Comparison of ENCODE assay signal across 11 cellular contexts in genomic region chr7:6161463-6162330, GRCh38. TPM values are rescaled to one million over a fixed set of nuclear protein-coding genes. Genes with fewer than 3 reads are reported as not detected.
DNase-seq lines count a peak whose midpoint lies in the region; ATAC-seq and TF ChIP-seq lines count a peak whose summit lies in the region.
"Had no signal": no experiment of that assay in that cellular context is flagged by ENCODE, and none has a peak within 500 bp of the region (broad histone marks: within the 10 kb centered on the region; RNA-seq: fewer than 3 reads in every experiment).

No MANE protein-coding gene starts in this region.

- H3K9me2 ChIP-seq in MM.1S (replicated peaks; ENCODE audit: insufficient read depth, low read length) = no peaks in the 10 kb centered on the region

- peak overlapping the region; percentile 95 for H3K4me2 ChIP-seq in MM.1S (ENCODE audit: low read depth, low read length)
- no peak overlapping the region for H3K4me2 ChIP-seq in osteoblast (ENCODE audit: insufficient read depth, low read length)

- peak overlapping the region; percentile 22; the same call in 1 of the 2 replicates for H2AFZ ChIP-seq in MM.1S (ENCODE audit: low read length)
- H2AFZ ChIP-seq in osteoblast (ENCODE audit: low read length) = no peak overlapping the region

- ATAC-seq in HG03135 (IDR thresholded peaks at IDR 0.05; ENCODE audit: unreplicated experiment) = no peak
- no peak for ATAC-seq in omental fat pad (ENCODE audit: low FRiP score)
- ATAC-seq: activated naive CD8-positive, alpha-beta T cell treated with anti-CD3 and anti-CD28 coated beads, Interleukin-2, amount 50 U/mL, for 24 hours had no signal

- peak overlapping the region; percentile 80 for H3K9ac ChIP-seq in MM.1S (ENCODE audit: low read length)

- H3K79me2 ChIP-seq in MM.1S (ENCODE audit: low read length) (peaks cover 33% of the 10 kb centered on the region), osteoblast (ENCODE audit: insufficient read depth, low read length) (peaks cover 2% of the 10 kb centered on the region)

- H4K20me1 ChIP-seq in MM.1S (ENCODE audit: insufficient read depth, low read length) (no peaks in the 10 kb centered on the region), osteoblast (ENCODE audit: insufficient read depth, low read length) (no peaks in the 10 kb centered on the region)

- H3K4me1 ChIP-seq in MM.1S (ENCODE audit: low read length) = peaks cover 44% of the 10 kb centered on the region
- H3K4me1 ChIP-seq in osteoblast (ENCODE audit: insufficient read depth, low read length) = peaks cover 4% of the 10 kb centered on the region

- peak overlapping the region; percentile 98 for H3K27ac ChIP-seq in MM.1S (ENCODE audit: low read length)
- no peak overlapping the region for H3K27ac ChIP-seq in osteoblast (ENCODE audit: low read depth, low read length)

- H3F3A ChIP-seq in MM.1S (ENCODE audit: insufficient read depth, low read length) = peaks cover 40% of the 10 kb centered on the region

- no peaks in the 10 kb centered on the region for H3K9me3 ChIP-seq in MM.1S (replicated peaks; ENCODE audit: insufficient read depth, low read length)
- H3K9me3 ChIP-seq in osteoblast (ENCODE audit: low read depth, low read length) = no peaks in the 10 kb centered on the region

- no peak overlapping the region for H3K4me3 ChIP-seq in GM12865 (ENCODE audit: low read depth, low read length)
- H3K4me3 ChIP-seq in MM.1S (ENCODE audit: low read length) = peak overlapping the region; percentile 54
- H3K4me3 ChIP-seq in osteoblast (ENCODE audit: insufficient read depth, low read length) = no peak overlapping the region

- H3K36me3 ChIP-seq in MM.1S (replicated peaks; ENCODE audit: insufficient read depth, low read length) = 0 out of 2 replicates have a peak, but pooled peaks cover 5% of the 10 kb centered on the region
- H3K36me3 ChIP-seq in osteoblast (ENCODE audit: insufficient read depth, low read length) = peaks cover 56% of the 10 kb centered on the region

- H3K27me3 ChIP-seq in MM.1S (replicated peaks; ENCODE audit: insufficient read depth, low read length) (no peaks in the 10 kb centered on the region), osteoblast (ENCODE audit: insufficient read depth, low read length) (no peaks in the 10 kb centered on the region)

- TF ChIP-seq CTCF in GM12865 (IDR thresholded peaks at IDR 0.05; ENCODE audit: insufficient read depth, low read depth, low read length, missing control alignments) (no peak), GM20000 (IDR thresholded peaks at IDR 0.05; ENCODE audit: extremely low read depth, missing control alignments) (no peak), MM.1S (IDR thresholded peaks at IDR 0.05; ENCODE audit: low read length) (no peak), osteoblast (IDR thresholded peaks at IDR 0.05; ENCODE audit: extremely low read depth, low read depth, low read length) (no peak), omental fat pad (IDR thresholded peaks at IDR 0.05) (no peak)

- DNase-seq in GM12865 (ENCODE audit: low read depth) = peak; percentile 43
- peak; percentile 58 for DNase-seq in GM20000 (ENCODE audit: low spot score)
- DNase-seq in MM.1S = peak; percentile 95
- DNase-seq in osteoblast (ENCODE audit: insufficient read length, low spot score, missing footprints) = peak; percentile 64
- DNase-seq in globus pallidus (ENCODE audit: low spot score) = no peak
- no peak for DNase-seq in omental fat pad (ENCODE audit: low spot score)
- no peak for DNase-seq in NCI-H2171 treated with DMSO at 0.1 percent for 48 hours (lab: John Stamatoyannopoulos, UW)
- DNase-seq: activated naive CD8-positive, alpha-beta T cell treated with anti-CD3 and anti-CD28 coated beads, Interleukin-2, amount 50 U/mL, for 24 hours; left colon; NCI-H2081 treated with DMSO at 0.1 percent for 48 hours had no signal

RNA-seq across cellular contexts. Expression of gene USP42, which starts 56.9 kb away (rescaled TPM):
- total RNA-seq in osteoblast = 6.8 and 8.0 TPM in 2 replicates
- total RNA-seq in omental fat pad = 10 to 100 TPM in 1 of 4 donors, 1 to 10 TPM in 3; 5.8 to 13.1 (median 8.2) TPM

Comparison
In these comparisons a context has a peak if more than half of its experiments do, and no peak if none do; other contexts are left out.
1. DNase-seq: peak in GM12865 (single experiment), GM20000 (single experiment), MM.1S (single experiment) and osteoblast (single experiment); none in globus pallidus (single experiment), omental fat pad (single experiment) and NCI-H2171 treated with DMSO at 0.1 percent for 48 hours (single experiment).